In the genomic region with DNA sequence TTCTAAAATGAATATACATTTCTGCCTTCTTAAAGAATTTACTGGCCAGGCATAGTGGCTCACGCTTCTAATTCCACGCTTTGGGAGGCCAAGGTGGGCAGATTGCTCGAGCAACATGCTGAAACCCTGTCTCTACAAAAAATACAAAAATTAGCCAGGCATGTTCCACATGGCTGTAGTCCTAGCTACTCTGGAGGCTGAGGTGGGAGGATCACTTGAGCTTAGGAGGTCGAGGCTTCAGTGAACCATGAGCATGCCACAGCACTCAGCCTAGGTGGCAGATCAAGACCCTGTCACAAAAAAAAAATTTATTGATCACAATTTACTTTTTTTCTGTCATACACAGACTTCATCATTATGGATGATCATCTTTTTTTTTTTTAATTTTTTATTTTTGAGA, we compare ENCODE assay signal across 1 cellular context.
TF ChIP-seq lines count a peak whose summit lies in the region.

No MANE protein-coding gene starts in this region.

TF ChIP-seq in K562, 482 proteins besides CTCF, POLR2A, EP300 and RAD21:
- TF ChIP-seq EWSR1 (IDR thresholded peaks at IDR 0.05; ENCODE audit: borderline replicate concordance, low read depth, partially characterized antibody) (no peak), DMBX1 (CRISPR knock-in tag; IDR thresholded peaks at IDR 0.05; ENCODE audit: borderline replicate concordance) (0 out of 2 replicates have a peak, but pooled peaks have one; percentile 13), HDAC1 (IDR thresholded peaks at IDR 0.05) (0 out of 4 replicates have a peak, but pooled peaks of 1 of the 2 experiments have one; percentile 29), MYC (IDR thresholded peaks at IDR 0.05; ENCODE audit: low read depth, low read length) (peak; percentile 54; the same call in 1 of the 2 replicates), MYC (CRISPR knock-in tag; IDR thresholded peaks at IDR 0.05; ENCODE audit: borderline replicate concordance, low read depth) (no peak), MXI1 (IDR thresholded peaks at IDR 0.05; ENCODE audit: low read depth, low read length) (peak; percentile 45; the same call in 1 of the 2 replicates), ZNF589 (CRISPR knock-in tag; IDR thresholded peaks at IDR 0.05; ENCODE audit: low read depth) (no peak), RCOR1 (IDR thresholded peaks at IDR 0.05; ENCODE audit: borderline replicate concordance in 1 of 2, low read depth in 2 of 2, low read length in 2 of 2) (peak in 1 of 2 experiments; percentile 31; a peak in 1 of 4 replicates), POLR2AphosphoS5 (IDR thresholded peaks at IDR 0.05; ENCODE audit: control insufficient read depth, insufficient read depth, low read depth, low read length) (peak; percentile 17; the same call in 1 of the 2 replicates), RBM25 (IDR thresholded peaks at IDR 0.05; ENCODE audit: low read depth, low read length, severe bottlenecking) (peak; percentile 53), BCLAF1 (IDR thresholded peaks at IDR 0.05; ENCODE audit: borderline replicate concordance in 1 of 2, control insufficient read depth in 1 of 2, low read depth in 2 of 2, low read length in 1 of 2) (0 out of 4 replicates have a peak, but pooled peaks of 1 of the 2 experiments have one; percentile 36), GATAD2A (IDR thresholded peaks at IDR 0.05) (peak; percentile 63; the same call in 1 of the 2 replicates), ZKSCAN8 (CRISPR knock-in tag; IDR thresholded peaks at IDR 0.05) (0 out of 2 replicates have a peak, but pooled peaks have one; percentile 16)
- TF ChIP-seq, protein P1, sequence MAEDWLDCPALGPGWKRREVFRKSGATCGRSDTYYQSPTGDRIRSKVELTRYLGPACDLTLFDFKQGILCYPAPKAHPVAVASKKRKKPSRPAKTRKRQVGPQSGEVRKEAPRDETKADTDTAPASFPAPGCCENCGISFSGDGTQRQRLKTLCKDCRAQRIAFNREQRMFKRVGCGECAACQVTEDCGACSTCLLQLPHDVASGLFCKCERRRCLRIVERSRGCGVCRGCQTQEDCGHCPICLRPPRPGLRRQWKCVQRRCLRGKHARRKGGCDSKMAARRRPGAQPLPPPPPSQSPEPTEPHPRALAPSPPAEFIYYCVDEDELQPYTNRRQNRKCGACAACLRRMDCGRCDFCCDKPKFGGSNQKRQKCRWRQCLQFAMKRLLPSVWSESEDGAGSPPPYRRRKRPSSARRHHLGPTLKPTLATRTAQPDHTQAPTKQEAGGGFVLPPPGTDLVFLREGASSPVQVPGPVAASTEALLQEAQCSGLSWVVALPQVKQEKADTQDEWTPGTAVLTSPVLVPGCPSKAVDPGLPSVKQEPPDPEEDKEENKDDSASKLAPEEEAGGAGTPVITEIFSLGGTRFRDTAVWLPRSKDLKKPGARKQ (CRISPR knock-in tag; IDR thresholded peaks at IDR 0.05) = no peak
TF ChIP-seq in K562: peak in this region for 10.
